In the genomic region with DNA sequence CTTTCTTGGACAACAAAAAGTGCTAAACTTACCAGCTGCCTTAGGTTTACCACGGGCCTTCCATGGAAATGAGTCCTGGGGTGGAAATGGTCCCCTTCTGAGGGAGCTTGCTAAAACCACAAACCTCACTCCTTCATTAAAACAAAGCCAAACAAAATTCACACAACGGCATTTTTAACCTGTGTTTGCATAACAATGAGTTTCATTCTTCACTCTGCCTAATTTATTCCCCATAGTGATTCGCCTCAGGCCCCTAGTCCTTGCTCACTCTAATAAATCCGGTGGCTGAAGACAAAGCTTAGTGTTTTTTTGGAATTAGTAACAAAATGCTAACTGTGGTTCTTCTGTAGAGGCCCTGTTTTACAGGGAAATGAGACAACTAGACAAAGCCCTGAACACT, we compare ENCODE assay signal across 24 cellular contexts. TPM values are rescaled to one million over a fixed set of nuclear protein-coding genes. Genes with fewer than 3 reads are reported as not detected.
DNase-seq lines count a peak whose midpoint lies in the region; TF ChIP-seq lines count a peak whose summit lies in the region.
"Had no signal": no experiment of that assay in that cellular context is flagged by ENCODE, and none has a peak within 500 bp of the region (broad histone marks: within the 10 kb centered on the region; RNA-seq: fewer than 3 reads in every experiment).

No MANE protein-coding gene starts in this region.

- H3K27ac ChIP-seq in H9 (ENCODE audit: insufficient read length, low read depth, low read length) (no peak overlapping the region), neuronal stem cell (replicated peaks; ENCODE audit: low read length) (no peak overlapping the region), right atrium auricular region (no peak overlapping the region)
- H3K27ac ChIP-seq: A549, Peyer's patch, SJCRH30 had no signal

- H3K4me3 ChIP-seq in NT2/D1 (ENCODE audit: insufficient read length, low read depth) (no peak overlapping the region), neuronal stem cell (ENCODE audit: low read length in 2 of 2) (no peak overlapping the region), right atrium auricular region (no peak overlapping the region)
- H3K4me3 ChIP-seq: A549, Peyer's patch, SJCRH30 had no signal

- H3K79me2 ChIP-seq in H9 (ENCODE audit: insufficient read depth, low read length): no peaks in the 10 kb centered on the region

- WGBS in H9 (ENCODE audit: extremely low coverage, insufficient read length, low lambda C conversion rate): no CpG with 5 or more reads among the region's 4 CpGs
- WGBS in neuronal stem cell (ENCODE audit: extremely low coverage in 2 of 2, insufficient read length in 2 of 2, insufficient replicate concordance in 1 of 2), 2 donors: no CpG with 5 or more reads among the region's 4 CpGs

- no peak overlapping the region for H3T11ph ChIP-seq in H9 (ENCODE audit: low read length)

- H2BK15ac ChIP-seq in H9 (ENCODE audit: low read depth, low read length) (no peak overlapping the region), neuronal stem cell (ENCODE audit: low read length) (no peak overlapping the region)

- H3K4ac ChIP-seq in H9 (ENCODE audit: low read depth, low read length) (no peak overlapping the region), neuronal stem cell (ENCODE audit: low read length) (no peak overlapping the region)

- H3K4me3 Mint-ChIP-seq in H9 (no peak overlapping the region; a peak in 1 of 5 replicates), endothelial cell (ENCODE audit: unreplicated experiment) (no peak overlapping the region)
- H3K4me3 Mint-ChIP-seq: HFFc6 had no signal

- TF ChIP-seq CTCF in H9 (conservative IDR thresholded peaks at IDR 0.05) (no peak), endothelial cell (IDR thresholded peaks at IDR 0.05; ENCODE audit: unreplicated experiment) (no peak), right atrium auricular region (IDR thresholded peaks at IDR 0.05) (no peak), GM20000 (IDR thresholded peaks at IDR 0.05; ENCODE audit: extremely low read depth, missing control alignments) (no peak)

- no peaks in the 10 kb centered on the region for H3K27me3 ChIP-seq in H9 (ENCODE audit: insufficient read depth, low read length)
- no peaks in the 10 kb centered on the region for H3K27me3 ChIP-seq in NT2/D1 (ENCODE audit: insufficient read depth, insufficient read length)
- H3K27me3 ChIP-seq in neuronal stem cell (ENCODE audit: control insufficient read depth in 3 of 3, insufficient read depth in 3 of 3, low read depth in 1 of 3, low read length in 3 of 3): no peaks in the 10 kb centered on the region
- no peaks in the 10 kb centered on the region for H3K27me3 ChIP-seq in right atrium auricular region
- H3K27me3 ChIP-seq: BE2C, Peyer's patch, SJCRH30 had no signal

- H2BK20ac ChIP-seq in H9 (ENCODE audit: low read depth, low read length, poor library complexity, severe bottlenecking): no peak overlapping the region

- no peak overlapping the region for H3K56ac ChIP-seq in H9 (ENCODE audit: insufficient read length, low read depth, low read length)

- H3K4me1 Mint-ChIP-seq in H9: peaks cover 34 to 40% of the 10 kb centered on the region in 2 experiments
- H3K4me1 Mint-ChIP-seq in endothelial cell (ENCODE audit: unreplicated experiment): no peaks in the 10 kb centered on the region

- H3K36me3 ChIP-seq in NT2/D1 (ENCODE audit: insufficient read depth, insufficient read length, low read length) (no peaks in the 10 kb centered on the region), neuronal stem cell (replicated peaks in 1 of 2; ENCODE audit: control insufficient read depth in 2 of 2, insufficient read depth in 2 of 2, low read length in 2 of 2) (no peaks in the 10 kb centered on the region), right atrium auricular region (no peaks in the 10 kb centered on the region)
- H3K36me3 ChIP-seq: BE2C, Peyer's patch, SJCRH30 had no signal

- H2BK12ac ChIP-seq in H9 (ENCODE audit: insufficient read length, low read depth, low read length): no peak overlapping the region
- H2BK12ac ChIP-seq in neuronal stem cell (ENCODE audit: low read length): no peak overlapping the region

- H3K79me1 ChIP-seq in H9 (ENCODE audit: insufficient read depth, low read depth, low read length, poor library complexity, severe bottlenecking): no peaks in the 10 kb centered on the region
- H3K79me1 ChIP-seq in neuronal stem cell (ENCODE audit: low read depth, low read length): no peaks in the 10 kb centered on the region

- H3K27me3 Mint-ChIP-seq in H9 (ENCODE audit: low read depth) (no peaks in the 10 kb centered on the region), endothelial cell (ENCODE audit: unreplicated experiment) (no peaks in the 10 kb centered on the region)

- H2AK5ac ChIP-seq in H9 (ENCODE audit: insufficient read length, low read length): no peak overlapping the region
- H2AK5ac ChIP-seq in neuronal stem cell (ENCODE audit: low read depth, low read length): no peak overlapping the region

- DNase-seq in H9 (no peak), NT2/D1 (ENCODE audit: low read depth, low spot score) (peak; percentile 35), foreskin melanocyte (peak; percentile 24), neuronal stem cell (ENCODE audit: low spot score) (no peak), endothelial cell (ENCODE audit: low spot score) (no peak), right atrium auricular region (ENCODE audit: low spot score) (no peak), GM20000 (ENCODE audit: low spot score) (no peak)
- DNase-seq in activated CD4-positive, alpha-beta T cell treated with anti-CD3 and anti-CD28 coated beads, Interleukin-2, amount 50 U/mL, for 4 hours: no peak
- DNase-seq: BE2C, EL, HFFc6, KG1, NCI-H1092 treated with DMSO at 0.1 percent for 48 hours, NCI-H146, NCI-H2029 treated with DMSO at 0.1 percent for 48 hours, NCI-H2171, NCI-H345, NCI-H524, NCI-H82, Peyer's patch, SJCRH30 had no signal

- H4K5ac ChIP-seq in H9 (ENCODE audit: insufficient read length, low read depth, low read length): no peak overlapping the region

- H4K20me1 ChIP-seq in H9 (ENCODE audit: control insufficient read depth, insufficient read depth, insufficient read length): no peaks in the 10 kb centered on the region

- no peak overlapping the region for H3K14ac ChIP-seq in H9 (ENCODE audit: insufficient read depth, low read length)
- no peak overlapping the region for H3K14ac ChIP-seq in neuronal stem cell (ENCODE audit: low read length)

- no peak overlapping the region for H2BK120ac ChIP-seq in H9 (ENCODE audit: low read depth, low read length, poor library complexity, severe bottlenecking)
- no peak overlapping the region for H2BK120ac ChIP-seq in neuronal stem cell (ENCODE audit: low read depth, low read length)

- no peak overlapping the region for H3K9ac ChIP-seq in H9 (ENCODE audit: extremely low read depth, insufficient read length, low read length)
- H3K9ac ChIP-seq in NT2/D1 (ENCODE audit: insufficient read length, low read depth): no peak overlapping the region
- H3K9ac ChIP-seq in neuronal stem cell (ENCODE audit: low read depth, low read length, poor library complexity): no peak overlapping the region

- H3K4me2 ChIP-seq in H9 (ENCODE audit: insufficient read depth, insufficient read length, low read length) (no peak overlapping the region), neuronal stem cell (ENCODE audit: insufficient read depth, low read length, poor library complexity, severe bottlenecking) (no peak overlapping the region)
- H3K4me2 ChIP-seq: A549 had no signal

- H2AFZ ChIP-seq in H9 (ENCODE audit: low read length) (no peak overlapping the region), neuronal stem cell (ENCODE audit: low read length) (peak overlapping the region; percentile 68)

- no peaks in the 10 kb centered on the region for H3K23me2 ChIP-seq in H9 (ENCODE audit: insufficient read length, low read depth, low read length, poor library complexity, severe bottlenecking)

- H2BK5ac ChIP-seq in H9 (ENCODE audit: insufficient read length, low read length) (no peak overlapping the region), neuronal stem cell (ENCODE audit: low read length) (no peak overlapping the region)

- peak overlapping the region; percentile 55 to 94 (median 87); a peak in 6 of 7 replicates for H3K27ac Mint-ChIP-seq in H9
- no peak overlapping the region for H3K27ac Mint-ChIP-seq in endothelial cell (ENCODE audit: unreplicated experiment)
- H3K27ac Mint-ChIP-seq: HFFc6 had no signal

- H3K9me3 Mint-ChIP-seq in H9: peaks cover 2 to 3% of the 10 kb centered on the region in 2 experiments; a peak in 3 of 5 replicates
- no peaks in the 10 kb centered on the region for H3K9me3 Mint-ChIP-seq in endothelial cell (ENCODE audit: unreplicated experiment)

- H3K36me3 Mint-ChIP-seq in H9 (ENCODE audit: insufficient read depth in 1 of 3, low read depth in 3 of 3) (peaks cover 6 to 14% (median 8%) of the 10 kb centered on the region in 3 experiments; a peak in 6 of 7 replicates), endothelial cell (ENCODE audit: low read depth, unreplicated experiment) (no peaks in the 10 kb centered on the region)

- no peak overlapping the region for H3K18ac ChIP-seq in H9 (ENCODE audit: insufficient read length, low read depth, low read length)
- no peak overlapping the region for H3K18ac ChIP-seq in neuronal stem cell (ENCODE audit: low read length)

- no peak overlapping the region for H4K8ac ChIP-seq in H9 (replicated peaks; ENCODE audit: insufficient read length, low read depth, low read length)
- H4K8ac ChIP-seq in neuronal stem cell (ENCODE audit: low read depth, low read length): no peak overlapping the region

- H3K23ac ChIP-seq in H9 (ENCODE audit: insufficient read length, low read depth, low read length) (no peak overlapping the region), neuronal stem cell (ENCODE audit: low read depth, low read length, poor library complexity) (no peak overlapping the region)

- H3K9me3 ChIP-seq in H9 (ENCODE audit: control insufficient read depth, low read depth, low read length) (no peaks in the 10 kb centered on the region), NT2/D1 (ENCODE audit: insufficient read depth, low read length) (peaks cover 8% of the 10 kb centered on the region; the same call in 1 of the 2 replicates), neuronal stem cell (replicated peaks in 1 of 2; ENCODE audit: control insufficient read depth in 2 of 2, insufficient read depth in 1 of 2, low read depth in 1 of 2, low read length in 2 of 2) (no peaks in the 10 kb centered on the region), right atrium auricular region (no peaks in the 10 kb centered on the region)
- H3K9me3 ChIP-seq: A549, BE2C, Peyer's patch, SJCRH30 had no signal

- H3K4me1 ChIP-seq in H9 (ENCODE audit: insufficient read depth, low read length): peaks cover 9% of the 10 kb centered on the region; the same call in 1 of the 2 replicates
- no peaks in the 10 kb centered on the region for H3K4me1 ChIP-seq in NT2/D1 (ENCODE audit: insufficient read depth, insufficient read length)
- H3K4me1 ChIP-seq in neuronal stem cell (ENCODE audit: control insufficient read depth in 2 of 2, insufficient read depth in 1 of 2, low read depth in 1 of 2, low read length in 2 of 2): peaks cover 0 to 6% of the 10 kb centered on the region in 2 donors
- no peaks in the 10 kb centered on the region for H3K4me1 ChIP-seq in right atrium auricular region
- H3K4me1 ChIP-seq: A549, BE2C, Peyer's patch, SJCRH30 had no signal

- no peak overlapping the region for H4K91ac ChIP-seq in H9 (ENCODE audit: insufficient read length, low read depth, low read length)
- no peak overlapping the region for H4K91ac ChIP-seq in neuronal stem cell (ENCODE audit: low read depth, low read length, poor library complexity)

RNA-seq across cellular contexts. Expression of gene LINC00305, which starts 32.1 kb away (rescaled TPM):
- total RNA-seq in H9 (2021) (not detected in 2 replicates), endothelial cell (ENCODE audit: unreplicated experiment) (16.4 TPM), right atrium auricular region (not detected)
- not detected for polyA plus RNA-seq in neuronal stem cell (2013, experiment 1 of 2)
- polyA plus RNA-seq in neuronal stem cell (2013, experiment 2 of 2): not detected
- total RNA-seq: H4, HFFc6, OCI-LY7, Peyer's patch, SJCRH30 had no signal
- polyA plus RNA-seq: A549 had no signal

Comparison
In these comparisons a context has a peak if more than half of its experiments do, and no peak if none do; other contexts are left out.
1. DNase-seq: peak in NT2/D1 (single experiment) and foreskin melanocyte (single experiment); none in H9 (single experiment), neuronal stem cell (single experiment), endothelial cell (single experiment), activated CD4-positive, alpha-beta T cell treated with anti-CD3 and anti-CD28 coated beads, Interleukin-2, amount 50 U/mL, for 4 hours (0 of 2), right atrium auricular region (single experiment) and GM20000 (single experiment).
2. RNA of gene LINC00305, which starts 32.1 kb away (total RNA-seq): 16.4 TPM in endothelial cell (single experiment); not detected in H9 and not detected in right atrium auricular region; every median in the first group is over 10 times any median in the second.